In the genomic region with DNA sequence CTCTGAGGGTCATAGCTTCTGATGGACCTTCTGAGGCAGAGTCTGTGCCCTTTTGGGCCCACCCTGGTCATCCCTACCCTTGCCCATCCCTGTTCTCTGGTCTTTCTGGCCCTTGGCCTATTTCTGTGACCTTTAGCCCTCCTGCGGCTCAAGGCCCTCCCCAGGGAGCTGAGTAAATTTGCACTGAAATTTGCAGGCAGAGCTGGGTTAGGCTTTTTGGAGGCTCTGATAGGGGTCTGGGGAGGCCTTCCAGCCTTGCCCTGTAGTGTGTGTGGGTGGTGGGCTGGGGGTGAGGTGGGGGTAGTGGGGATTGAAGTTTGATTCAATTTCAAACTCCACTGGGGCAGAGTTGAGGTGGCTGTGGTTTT, we compare ENCODE assay signal across 12 cellular contexts. TPM values are rescaled to one million over a fixed set of nuclear protein-coding genes. Genes with fewer than 3 reads are reported as not detected.
DNase-seq lines count a peak whose midpoint lies in the region; ATAC-seq and TF ChIP-seq lines count a peak whose summit lies in the region.
"Had no signal": no experiment of that assay in that cellular context is flagged by ENCODE, and none has a peak within 500 bp of the region (broad histone marks: within the 10 kb centered on the region; RNA-seq: fewer than 3 reads in every experiment).

No MANE protein-coding gene starts in this region.

- H3K27me3 ChIP-seq in heart left ventricle (no peaks in the 10 kb centered on the region), ascending aorta (no peaks in the 10 kb centered on the region), transverse colon (no peaks in the 10 kb centered on the region)
- H3K27me3 ChIP-seq: BE2C, SJSA1 had no signal

- H3K36me3 ChIP-seq in heart left ventricle (peaks cover 0 to 11% (median 0%) of the 10 kb centered on the region in 9 donors), ascending aorta (no peaks in the 10 kb centered on the region), transverse colon (no peaks in the 10 kb centered on the region)

- H3K9me3 Mint-ChIP-seq in Calu3 (ENCODE audit: low read depth, unreplicated experiment): no peaks in the 10 kb centered on the region

- no peak for TF ChIP-seq EP300 in transverse colon (IDR thresholded peaks at IDR 0.05; ENCODE audit: low read depth)

- H3K4me3 ChIP-seq in heart left ventricle (peak overlapping the region in 2 of 12 donors; percentile 1 to 29), ascending aorta (peak overlapping the region in 1 of 2 donors; percentile 29), transverse colon (no peak overlapping the region)
- H3K4me3 ChIP-seq: SJSA1 had no signal

- ATAC-seq in heart left ventricle (no peak), Right ventricle myocardium superior (ENCODE audit: poor library complexity) (no peak)

- WGBS in heart left ventricle, 4 donors: 40 to 70% (median 53%) methylated on average over 1 of the region's 1 CpG
- 36% methylated on average over 1 of the region's 1 CpG; no CpG with 5 or more reads in 1 of the 2 donors for WGBS in transverse colon (ENCODE audit: low coverage in 1 of 2), 2 donors

- in situ Hi-C loops in transverse colon (cut with MboI; ENCODE audit: low pct_ligation_motif_present in 1 of 4, low pct_unique_long_range_greater_than_20kb in 1 of 4, low sequenced_read_pairs in 3 of 4): no loop called here

- no peak for TF ChIP-seq POLR2A in heart left ventricle (IDR thresholded peaks at IDR 0.05)
- no peak for TF ChIP-seq POLR2A in transverse colon (IDR thresholded peaks at IDR 0.05)

- no TSS peak for BruUV-seq in Calu3 (replicated peaks; lab: Mats Ljungman, UMichigan)

- TF ChIP-seq CTCF in heart left ventricle (IDR thresholded peaks at IDR 0.05) (no peak), ascending aorta (IDR thresholded peaks at IDR 0.05) (no peak), transverse colon (IDR thresholded peaks at IDR 0.05) (no peak), Calu3 (IDR thresholded peaks at IDR 0.05; ENCODE audit: unreplicated experiment) (no peak)

- no peak overlapping the region for H3K4me3 Mint-ChIP-seq in Calu3 (ENCODE audit: low read depth, unreplicated experiment)

- CTCF ChIA-PET in Calu3 (lab: Charles Lee): interaction anchor here (0.5 to 36.5 kb wide), 7 partner anchors 15 to 289 kb away, joined by 3 to 1520 read pairs (median 6); a partner anchor contains a TSS

- H3K4me1 ChIP-seq in heart left ventricle: peaks cover 64 to 100% (median 99%) of the 10 kb centered on the region in 12 donors
- peaks cover 57 to 87% of the 10 kb centered on the region in 2 donors for H3K4me1 ChIP-seq in ascending aorta
- H3K4me1 ChIP-seq in transverse colon: peaks cover 80 to 98% (median 92%) of the 10 kb centered on the region in 4 donors

- H3K27ac ChIP-seq in heart left ventricle (peak overlapping the region; percentile 27 to 99 (median 92)), ascending aorta (peak overlapping the region; percentile 90 to 91), transverse colon (peak overlapping the region; percentile 91 to 96 (median 92))

- peaks cover 43% of the 10 kb centered on the region for H3K36me3 Mint-ChIP-seq in Calu3 (ENCODE audit: insufficient read depth, unreplicated experiment)

- peak in 3 of 5 donors; percentile 23 to 54 (median 28) for DNase-seq in heart left ventricle
- DNase-seq in Right ventricle myocardium superior: no peak
- no peak for DNase-seq in ascending aorta (ENCODE audit: low spot score in 2 of 2)
- DNase-seq in myocyte (ENCODE audit: low read depth): peak; percentile 48
- DNase-seq in transverse colon: no peak
- no peak for DNase-seq in Calu3
- DNase-seq in activated CD4-positive, alpha-beta T cell treated with anti-CD3 and anti-CD28 coated beads for 48 hours: no peak
- DNase-seq in activated gamma-delta T cell treated with Interleukin-2 at 50 U/mL for 16 hours: no peak
- DNase-seq: BE2C, H7 had no signal

- intact Hi-C loops in heart left ventricle (cut with DNase I) (no loop called here), Right ventricle myocardium superior (cut with DNase I) (no loop called here), ascending aorta (cut with DNase I) (no loop called here), transverse colon (cut with DNase I; ENCODE audit: low total_unique reads) (no loop called here), Calu3 (cut with micrococcal nuclease; ENCODE audit: unreplicated experiment) (no loop called here)

- no peaks in the 10 kb centered on the region for H3K9me3 ChIP-seq in heart left ventricle
- no peaks in the 10 kb centered on the region for H3K9me3 ChIP-seq in ascending aorta
- no peaks in the 10 kb centered on the region for H3K9me3 ChIP-seq in transverse colon
- H3K9me3 ChIP-seq: BE2C, SJSA1 had no signal

- H3K27ac Mint-ChIP-seq in Calu3 (ENCODE audit: unreplicated experiment): no peak overlapping the region

- H3K4me1 Mint-ChIP-seq in Calu3 (ENCODE audit: low read depth, unreplicated experiment): peaks cover 93% of the 10 kb centered on the region

- H3K27me3 Mint-ChIP-seq in Calu3 (ENCODE audit: unreplicated experiment): no peaks in the 10 kb centered on the region

RNA-seq across cellular contexts. Expression of a gene that starts 17.8 kb away (rescaled TPM):
- total RNA-seq in heart left ventricle: 10 to 100 TPM; 14.1 to 41.4 (median 19.4) TPM
- polyA plus RNA-seq in heart left ventricle: 10 to 100 TPM; 15.5 to 22.0 TPM
- total RNA-seq in Right ventricle myocardium superior: 15.8 TPM
- 77.3 TPM for total RNA-seq in ascending aorta
- 37.2 and 39.2 TPM in 2 replicates for total RNA-seq in myocyte
- polyA plus RNA-seq in myocyte (2012): 72.7 TPM
- 100 to 1,000 TPM in 1 of 4 donors, 10 to 100 TPM in 3; 23.5 to 110 (median 49.1) TPM for total RNA-seq in transverse colon
- 150 and 170 TPM in 2 replicates for total RNA-seq in Calu3 (2022)

RNA-seq across cellular contexts. Expression of a gene that starts 37.7 kb away (rescaled TPM):
- total RNA-seq in heart left ventricle (1 to 10 TPM; 1.2 to 8.7 (median 2.2) TPM), Right ventricle myocardium superior (1.3 TPM), ascending aorta (not detected), myocyte (not detected in 2 replicates), transverse colon (not detected), Calu3 (2022) (0.44 and 0.71 TPM in 2 replicates)
- under 1 TPM; 0.30 to 0.35 TPM for polyA plus RNA-seq in heart left ventricle
- 0.90 TPM for polyA plus RNA-seq in myocyte (2012)
- total RNA-seq: lower leg skin, SJSA1 had no signal

RNA-seq across cellular contexts. Expression of a gene that starts 39.1 kb away (rescaled TPM):
- total RNA-seq in heart left ventricle (1 to 10 TPM in 2 of 9 donors, under 1 TPM in 7; 0.07 to 9.8 (median 0.69) TPM), Right ventricle myocardium superior (1.1 TPM), ascending aorta (1.2 TPM), myocyte (2.6 and 3.8 TPM in 2 replicates), transverse colon (1 to 10 TPM in 3 of 4 donors, not detected in 1; 1.6 to 3.2 (median 2.4) TPM), Calu3 (2022) (567 and 645 TPM in 2 replicates)
- polyA plus RNA-seq in heart left ventricle: 1 to 10 TPM in 1 of 2 donors, under 1 TPM in 1; 0.34 to 2.8 TPM
- 2.9 TPM for polyA plus RNA-seq in myocyte (2012)

Comparison
In these comparisons a context has a peak if more than half of its experiments do, and no peak if none do; other contexts are left out.
1. DNase-seq: peak in heart left ventricle (3 of 5) and myocyte (single experiment); none in Right ventricle myocardium superior (single experiment), ascending aorta (0 of 2), transverse colon (single experiment), Calu3 (single experiment), activated CD4-positive, alpha-beta T cell treated with anti-CD3 and anti-CD28 coated beads for 48 hours (single experiment) and activated gamma-delta T cell treated with Interleukin-2 at 50 U/mL for 16 hours (single experiment).
2. RNA of a gene that starts 39.1 kb away (total RNA-seq): 567 to 645 TPM in Calu3; 2.6 to 3.8 TPM in myocyte, 1.6 to 3.2 TPM in transverse colon, 1.2 TPM in ascending aorta (single experiment), 1.1 TPM in Right ventricle myocardium superior (single experiment) and 0.07 to 9.8 TPM in heart left ventricle; every median in the first group is over 10 times any median in the second.
3. Peak in every context shown above with its lines, with median percentiles within 50 percentile points of each other: H3K27ac ChIP-seq.